Comparison of ENCODE assay signal across 14 cellular contexts in genomic region chr19:2394054-2394668, GRCh38. TPM values are rescaled to one million over a fixed set of nuclear protein-coding genes. Genes with fewer than 3 reads are reported as not detected.
DNase-seq lines count a peak whose midpoint lies in the region; ATAC-seq and TF ChIP-seq lines count a peak whose summit lies in the region.
"Had no signal": no experiment of that assay in that cellular context is flagged by ENCODE, and none has a peak within 500 bp of the region (broad histone marks: within the 10 kb centered on the region; RNA-seq: fewer than 3 reads in every experiment).

No MANE protein-coding gene starts in this region.

- H3K36me3 ChIP-seq in GM06990 (ENCODE audit: control insufficient read depth, insufficient read depth, low read length) (no peaks in the 10 kb centered on the region), esophagus muscularis mucosa (no peaks in the 10 kb centered on the region), uterus (no peaks in the 10 kb centered on the region)
- H3K36me3 ChIP-seq: SJCRH30 had no signal

- POLR2A ChIA-PET in activated CD8-positive, alpha-beta T cell treated with anti-CD3 and anti-CD28 coated beads for 36 hours (lab: Charles Lee), result interaction anchor here (0.8 to 2.0 kb wide), 4 partner anchors 33 to 157 kb away, joined by 3 to 5 read pairs (median 5); partner anchors contain the start of gene TIMM13
- POLR2A ChIA-PET in naive thymus-derived CD8-positive, alpha-beta T cell (lab: Charles Lee), result interaction anchor here (0.6 to 2.7 kb wide), 13 partner anchors 17 to 903 kb away, joined by 3 to 15 read pairs (median 4); partner anchors contain the start of genes GADD45B, REEP6 and TIMM13

- TF ChIP-seq CTCF in GM06990 (IDR thresholded peaks at IDR 0.05; ENCODE audit: insufficient read depth, low read length, poor library complexity, severe bottlenecking) (no peak), esophagus muscularis mucosa (IDR thresholded peaks at IDR 0.05) (no peak), uterus (IDR thresholded peaks at IDR 0.05) (no peak)
- no peak for TF ChIP-seq CTCF in activated CD8-positive, alpha-beta T cell treated with anti-CD3 and anti-CD28 coated beads for 36 hours (IDR thresholded peaks at IDR 0.05)

- CTCF ChIA-PET in activated CD8-positive, alpha-beta T cell treated with anti-CD3 and anti-CD28 coated beads for 36 hours (lab: Charles Lee), result interaction anchor here (1.0 to 3.3 kb wide), 7 partner anchors 10 to 242 kb away, joined by 4 to 29 read pairs (median 5); no protein-coding TSS in a partner anchor

- H3K4me1 Mint-ChIP-seq in activated CD8-positive, alpha-beta T cell treated with anti-CD3 and anti-CD28 coated beads for 36 hours (ENCODE audit: low read depth), result peaks cover 19% of the 10 kb centered on the region
- H3K4me1 Mint-ChIP-seq in naive thymus-derived CD8-positive, alpha-beta T cell, result peaks cover 3 to 16% (median 5%) of the 10 kb centered on the region in 4 donors

- peak; percentile 75 for ATAC-seq in activated CD8-positive, alpha-beta T cell treated with anti-CD3 and anti-CD28 coated beads for 36 hours
- peak; percentile 87 to 89 for ATAC-seq in naive thymus-derived CD8-positive, alpha-beta T cell
- ATAC-seq in HG02852 (IDR thresholded peaks at IDR 0.05; ENCODE audit: unreplicated experiment), result no peak

- peaks cover 2% of the 10 kb centered on the region for H3K9me3 Mint-ChIP-seq in activated CD8-positive, alpha-beta T cell treated with anti-CD3 and anti-CD28 coated beads for 36 hours
- no peaks in the 10 kb centered on the region for H3K9me3 Mint-ChIP-seq in naive thymus-derived CD8-positive, alpha-beta T cell
- H3K9me3 Mint-ChIP-seq: activated T-cell treated with anti-CD3 and anti-CD28 coated beads, Interleukin-2, amount 50 U/mL, for 4 hours had no signal

- no peak for TF ChIP-seq POLR2A in esophagus muscularis mucosa (IDR thresholded peaks at IDR 0.05; ENCODE audit: low read depth)
- no peak for TF ChIP-seq POLR2A in uterus (IDR thresholded peaks at IDR 0.05)

- no peak for TF ChIP-seq EP300 in esophagus muscularis mucosa (IDR thresholded peaks at IDR 0.05)

- H3K27ac Mint-ChIP-seq in activated CD8-positive, alpha-beta T cell treated with anti-CD3 and anti-CD28 coated beads for 36 hours, result peak overlapping the region; percentile 68
- H3K27ac Mint-ChIP-seq in naive thymus-derived CD8-positive, alpha-beta T cell, result peak overlapping the region in 8 of 10 donors; percentile 51 to 93 (median 86)

- H3K4me3 Mint-ChIP-seq in activated CD8-positive, alpha-beta T cell treated with anti-CD3 and anti-CD28 coated beads for 36 hours, result peak overlapping the region; percentile 60
- peak overlapping the region; percentile 38 to 88 (median 71) for H3K4me3 Mint-ChIP-seq in naive thymus-derived CD8-positive, alpha-beta T cell
- H3K4me3 Mint-ChIP-seq: activated T-cell treated with anti-CD3 and anti-CD28 coated beads, Interleukin-2, amount 50 U/mL, for 4 hours had no signal

- in situ Hi-C loops in KBM-7 (cut with MboI; ENCODE audit: low pct_unique_long_range_greater_than_20kb, low sequenced_read_pairs), result no loop called here

- H3K9me3 ChIP-seq in esophagus muscularis mucosa (no peaks in the 10 kb centered on the region), uterus (no peaks in the 10 kb centered on the region)
- H3K9me3 ChIP-seq: SJCRH30 had no signal

- DNase-seq in GM06990 (ENCODE audit: extremely low read depth, insufficient read length) (no peak), KBM-7 (peak; percentile 52), esophagus muscularis mucosa (ENCODE audit: extremely low spot score) (no peak), uterus (no peak)
- peak; percentile 68 for DNase-seq in activated CD8-positive, alpha-beta T cell treated with anti-CD3 and anti-CD28 coated beads for 36 hours
- peak in 3 of 10 donors; percentile 11 to 19 (median 18) for DNase-seq in naive thymus-derived CD8-positive, alpha-beta T cell
- DNase-seq in activated CD8-positive, alpha-beta memory T cell treated with anti-CD3 and anti-CD28 coated beads, Interleukin-2, amount 50 U/mL, for 4 hours, result no peak
- DNase-seq: activated T-cell treated with anti-CD3 and anti-CD28 coated beads, Interleukin-2, amount 50 U/mL, for 4 hours; dermis blood vessel endothelial cell; DMS153; NCI-H1694; posterior cingulate gyrus; SJCRH30 had no signal

- H3K27me3 ChIP-seq in GM06990 (replicated peaks; ENCODE audit: control insufficient read depth, insufficient read depth, low read length) (no peaks in the 10 kb centered on the region), esophagus muscularis mucosa (peaks cover 0 to 46% (median 2%) of the 10 kb centered on the region in 4 donors), uterus (no peaks in the 10 kb centered on the region)
- H3K27me3 ChIP-seq: SJCRH30 had no signal

- no peak overlapping the region for H3K27ac ChIP-seq in esophagus muscularis mucosa (replicated peaks in 1 of 4)
- no peak overlapping the region for H3K27ac ChIP-seq in uterus
- H3K27ac ChIP-seq: SJCRH30 had no signal

- intact Hi-C loops in activated CD8-positive, alpha-beta T cell treated with anti-CD3 and anti-CD28 coated beads for 36 hours (cut with micrococcal nuclease), result loop anchor here (5.0 kb wide), 1 partner anchor 117 kb away; no protein-coding TSS in a partner anchor
- intact Hi-C loops in esophagus muscularis mucosa (cut with DNase I) (loop anchor here (5.0 to 10.0 kb wide), 3 partner anchors 117 to 239 kb away; partner anchors contain the start of genes AP3D1, PLEKHJ1 and SF3A2), uterus (cut with DNase I; ENCODE audit: low total_unique reads) (no loop called here)

- no peaks in the 10 kb centered on the region for H3K27me3 Mint-ChIP-seq in activated CD8-positive, alpha-beta T cell treated with anti-CD3 and anti-CD28 coated beads for 36 hours
- peaks cover 0 to 6% (median 0%) of the 10 kb centered on the region in 5 donors for H3K27me3 Mint-ChIP-seq in naive thymus-derived CD8-positive, alpha-beta T cell

- H3K4me1 ChIP-seq in esophagus muscularis mucosa (no peaks in the 10 kb centered on the region), uterus (no peaks in the 10 kb centered on the region)
- H3K4me1 ChIP-seq: SJCRH30 had no signal

- H3K4me3 ChIP-seq in GM06990 (replicated peaks; ENCODE audit: low read depth, low read length) (peak overlapping the region; percentile 47), esophagus muscularis mucosa (peak overlapping the region in 1 of 4 donors; percentile 14), uterus (no peak overlapping the region)
- H3K4me3 ChIP-seq: SJCRH30 had no signal

- WGBS in esophagus muscularis mucosa, result 60% methylated on average over 15 of the region's 15 CpGs

- H3K36me3 Mint-ChIP-seq in activated CD8-positive, alpha-beta T cell treated with anti-CD3 and anti-CD28 coated beads for 36 hours (ENCODE audit: low read depth), result no peaks in the 10 kb centered on the region
- no peaks in the 10 kb centered on the region for H3K36me3 Mint-ChIP-seq in naive thymus-derived CD8-positive, alpha-beta T cell

RNA-seq across cellular contexts. Expression of gene TIMM13, which starts 33.2 kb away (rescaled TPM):
- 100 to 1,000 TPM; 113 to 121 TPM for total RNA-seq in activated CD8-positive, alpha-beta T cell treated with anti-CD3 and anti-CD28 coated beads for 36 hours
- 10 to 100 TPM; 33.6 to 38.3 TPM for total RNA-seq in naive thymus-derived CD8-positive, alpha-beta T cell
- polyA plus RNA-seq in naive thymus-derived CD8-positive, alpha-beta T cell, result 10 to 100 TPM; 74.4 to 92.2 (median 83.0) TPM
- 10 to 100 TPM; 16.2 to 37.7 (median 28.1) TPM for total RNA-seq in esophagus muscularis mucosa
- 10 to 100 TPM in 3 of 4 donors, 1 to 10 TPM in 1; 6.5 to 53.8 (median 31.9) TPM for total RNA-seq in uterus

RNA-seq across cellular contexts. Expression of gene TMPRSS9, which starts 34.1 kb away (rescaled TPM):
- total RNA-seq in activated CD8-positive, alpha-beta T cell treated with anti-CD3 and anti-CD28 coated beads for 36 hours, result not detected
- total RNA-seq in naive thymus-derived CD8-positive, alpha-beta T cell, result not detected
- polyA plus RNA-seq in naive thymus-derived CD8-positive, alpha-beta T cell, result not detected
- total RNA-seq in esophagus muscularis mucosa (under 1 TPM in 1 of 4 donors, not detected in 3; 0.17 TPM), uterus (under 1 TPM in 1 of 4 donors, not detected in 3; 0.69 TPM)
- total RNA-seq: activated T-cell treated with anti-CD3 and anti-CD28 coated beads, Interleukin-2, amount 50 U/mL, for 4 hours had no signal

Comparison
In these comparisons a context has a peak if more than half of its experiments do, and no peak if none do; other contexts are left out.
1. DNase-seq: peak in KBM-7 (single experiment) and activated CD8-positive, alpha-beta T cell treated with anti-CD3 and anti-CD28 coated beads for 36 hours (single experiment); none in GM06990 (single experiment), esophagus muscularis mucosa (single experiment), uterus (0 of 2) and activated CD8-positive, alpha-beta memory T cell treated with anti-CD3 and anti-CD28 coated beads, Interleukin-2, amount 50 U/mL, for 4 hours (single experiment).